8 cellular contexts compared by ENCODE assay signal in genomic region chr11:18526130-18526520, GRCh38. TPM values are rescaled to one million over a fixed set of nuclear protein-coding genes. Genes with fewer than 3 reads are reported as not detected.
A peak's percentile ranks its signal among the peaks of the same experiment; 100 is the strongest.
DNase-seq lines count a peak whose midpoint lies in the region; ATAC-seq and TF ChIP-seq lines count a peak whose summit lies in the region.

No MANE protein-coding gene starts in this region.

- no peak for TF ChIP-seq CTCF in C4-2B (conservative IDR thresholded peaks at IDR 0.05)
- no peak for TF ChIP-seq CTCF in Loucy (conservative IDR thresholded peaks at IDR 0.05; ENCODE audit: low read length)

- DNase-seq in natural killer cell treated with Interleukin-12 subunit alpha and Interleukin-12 subunit beta and Interleukin-15 and Interleukin-18, amount 100 ng/mL, for 72 hours (ENCODE audit: low spot score): no peak
- DNase-seq in NCI-H748 treated with DMSO at 0.1 percent for 48 hours (lab: John Stamatoyannopoulos, UW): no peak
- no peak for DNase-seq in A172 (ENCODE audit: low spot score)
- no peak for DNase-seq in activated CD8-positive, alpha-beta memory T cell treated with anti-CD3 and anti-CD28 coated beads, Interleukin-2, amount 50 U/mL, for 48 hours
- no peak for DNase-seq in GM19238 (ENCODE audit: insufficient read length, low spot score)

- peak overlapping the region; percentile 84 for H3K9ac ChIP-seq in Loucy (ENCODE audit: low read depth, low read length, poor library complexity, severe bottlenecking)

- peaks cover 50% of the 10 kb centered on the region for H3K79me2 ChIP-seq in Loucy (ENCODE audit: insufficient read depth, low read length)

- no peaks in the 10 kb centered on the region for H3K27me3 Mint-ChIP-seq in natural killer cell treated with Interleukin-12 subunit alpha and Interleukin-12 subunit beta and Interleukin-15 and Interleukin-18, amount 100 ng/mL, for 72 hours

- H3K4me2 ChIP-seq in Loucy (ENCODE audit: low read depth, low read length, poor library complexity, severe bottlenecking): peak overlapping the region; percentile 88

- H3F3A ChIP-seq in Loucy (ENCODE audit: low read depth): peaks cover 7% of the 10 kb centered on the region; the same call in 1 of the 2 replicates

- peak overlapping the region; percentile 84 for H2AFZ ChIP-seq in Loucy (ENCODE audit: low read length)

- H4K20me1 ChIP-seq in Loucy (ENCODE audit: insufficient read depth, low read length, poor library complexity, severe bottlenecking): peaks cover 6% of the 10 kb centered on the region

- WGBS in ectodermal cell, 2 experiments: 0 to 4% methylated on average over 5 to 7 of the region's 8 CpGs

- H3K4me3 ChIP-seq in Loucy (ENCODE audit: low read length, poor library complexity, severe bottlenecking) (peak overlapping the region; percentile 90), ectodermal cell (ENCODE audit: insufficient read depth, low read depth, low read length) (peak overlapping the region; percentile 64)

- H3K9me3 ChIP-seq in Loucy (ENCODE audit: insufficient read depth, low read depth, low read length): no peaks in the 10 kb centered on the region
- H3K9me3 ChIP-seq in ectodermal cell (ENCODE audit: control insufficient read depth, low read length): no peaks in the 10 kb centered on the region

- H3K4me1 ChIP-seq in Loucy (ENCODE audit: insufficient read depth, low read length, poor library complexity, severe bottlenecking) (peaks cover 28% of the 10 kb centered on the region), ectodermal cell (ENCODE audit: control insufficient read depth, insufficient read depth, low read length) (no peaks in the 10 kb centered on the region)

- H3K36me3 ChIP-seq in Loucy (ENCODE audit: insufficient read depth, low read length): no peaks in the 10 kb centered on the region
- no peaks in the 10 kb centered on the region for H3K36me3 ChIP-seq in ectodermal cell (ENCODE audit: control insufficient read depth, insufficient read depth, low read length)

- H3K4me1 Mint-ChIP-seq in natural killer cell treated with Interleukin-12 subunit alpha and Interleukin-12 subunit beta and Interleukin-15 and Interleukin-18, amount 100 ng/mL, for 72 hours (ENCODE audit: low read depth in 2 of 2): peaks cover 20 to 29% of the 10 kb centered on the region in 2 donors

- peak overlapping the region; percentile 85 for H3K27ac ChIP-seq in C4-2B
- H3K27ac ChIP-seq in ectodermal cell (ENCODE audit: insufficient read depth, low read depth, low read length, poor library complexity, severe bottlenecking): peak overlapping the region; percentile 97

- peak overlapping the region; percentile 96 for H3K27ac Mint-ChIP-seq in natural killer cell treated with Interleukin-12 subunit alpha and Interleukin-12 subunit beta and Interleukin-15 and Interleukin-18, amount 100 ng/mL, for 72 hours

- no peaks in the 10 kb centered on the region for H3K9me3 Mint-ChIP-seq in natural killer cell treated with Interleukin-12 subunit alpha and Interleukin-12 subunit beta and Interleukin-15 and Interleukin-18, amount 100 ng/mL, for 72 hours

- peaks cover 5% of the 10 kb centered on the region for H3K36me3 Mint-ChIP-seq in natural killer cell treated with Interleukin-12 subunit alpha and Interleukin-12 subunit beta and Interleukin-15 and Interleukin-18, amount 100 ng/mL, for 72 hours

- peak overlapping the region; percentile 93 for H3K4me3 Mint-ChIP-seq in natural killer cell treated with Interleukin-12 subunit alpha and Interleukin-12 subunit beta and Interleukin-15 and Interleukin-18, amount 100 ng/mL, for 72 hours

- H3K9me2 ChIP-seq in Loucy (replicated peaks; ENCODE audit: low read depth, low read length): no peaks in the 10 kb centered on the region

- H3K27me3 ChIP-seq in Loucy (ENCODE audit: insufficient read depth, low read length, poor library complexity, severe bottlenecking): no peaks in the 10 kb centered on the region
- no peaks in the 10 kb centered on the region for H3K27me3 ChIP-seq in ectodermal cell (ENCODE audit: control insufficient read depth, insufficient read depth, low read length, poor library complexity, severe bottlenecking)

- ATAC-seq in natural killer cell treated with Interleukin-12 subunit alpha and Interleukin-12 subunit beta and Interleukin-15 and Interleukin-18, amount 100 ng/mL, for 72 hours: no peak

RNA-seq across cellular contexts. Expression of gene TSG101, which starts 0.6 kb away (rescaled TPM):
- 68.8 TPM for polyA plus RNA-seq in ectodermal cell (2013, experiment 1 of 4)
- polyA plus RNA-seq in ectodermal cell (2013, experiment 2 of 4): 61.8 TPM
- 75.2 TPM for polyA plus RNA-seq in ectodermal cell (2013, experiment 3 of 4)
- 65.6 TPM for polyA plus RNA-seq in ectodermal cell (2013, experiment 4 of 4)
- 10 to 100 TPM; 25.3 to 38.7 TPM for total RNA-seq in natural killer cell treated with Interleukin-12 subunit alpha and Interleukin-12 subunit beta and Interleukin-15 and Interleukin-18, amount 100 ng/mL, for 72 hours
- 88.0 and 195 TPM in 2 replicates for total RNA-seq in A172 (2014; rRNA removed; shearing (Covaris generic))
